ENCODE assay signal across 1 cellular context in the genomic region with DNA sequence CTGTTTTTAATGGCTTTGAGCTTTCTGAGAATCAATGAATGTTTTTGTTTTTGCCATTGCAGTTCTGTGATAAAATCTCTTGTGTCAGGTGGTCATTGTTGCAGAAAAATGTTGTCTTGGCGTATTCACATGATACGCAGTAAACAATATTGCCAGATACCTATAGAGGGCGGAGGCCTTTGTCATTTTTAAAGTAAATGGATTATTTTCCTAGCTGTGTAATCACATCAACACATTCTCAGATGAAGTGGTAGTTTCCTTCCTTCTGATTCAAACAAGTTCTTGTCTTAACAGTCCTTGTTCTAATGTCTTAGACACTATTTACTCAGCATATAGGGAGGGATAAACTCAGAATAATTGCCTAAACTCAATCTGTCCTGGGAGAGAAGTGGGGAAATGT.
TF ChIP-seq lines count a peak whose summit lies in the region.

No MANE protein-coding gene starts in this region.

TF ChIP-seq in K562, 482 proteins besides CTCF, POLR2A, EP300 and RAD21:
- TF ChIP-seq SREBF2 (CRISPR knock-in tag; IDR thresholded peaks at IDR 0.05) (no peak), NFIX (CRISPR knock-in tag; IDR thresholded peaks at IDR 0.05; ENCODE audit: low read depth) (no peak), HMG20A (CRISPR knock-in tag; conservative IDR thresholded peaks at IDR 0.05) (no peak), STAT5B (CRISPR knock-in tag; IDR thresholded peaks at IDR 0.05) (no peak), NBN (IDR thresholded peaks at IDR 0.05; ENCODE audit: low read depth) (no peak), ZNF282 (CRISPR knock-in tag; IDR thresholded peaks at IDR 0.05) (no peak), HSF4 (CRISPR knock-in tag; IDR thresholded peaks at IDR 0.05; ENCODE audit: borderline replicate concordance) (no peak)
- TF ChIP-seq, protein P1, sequence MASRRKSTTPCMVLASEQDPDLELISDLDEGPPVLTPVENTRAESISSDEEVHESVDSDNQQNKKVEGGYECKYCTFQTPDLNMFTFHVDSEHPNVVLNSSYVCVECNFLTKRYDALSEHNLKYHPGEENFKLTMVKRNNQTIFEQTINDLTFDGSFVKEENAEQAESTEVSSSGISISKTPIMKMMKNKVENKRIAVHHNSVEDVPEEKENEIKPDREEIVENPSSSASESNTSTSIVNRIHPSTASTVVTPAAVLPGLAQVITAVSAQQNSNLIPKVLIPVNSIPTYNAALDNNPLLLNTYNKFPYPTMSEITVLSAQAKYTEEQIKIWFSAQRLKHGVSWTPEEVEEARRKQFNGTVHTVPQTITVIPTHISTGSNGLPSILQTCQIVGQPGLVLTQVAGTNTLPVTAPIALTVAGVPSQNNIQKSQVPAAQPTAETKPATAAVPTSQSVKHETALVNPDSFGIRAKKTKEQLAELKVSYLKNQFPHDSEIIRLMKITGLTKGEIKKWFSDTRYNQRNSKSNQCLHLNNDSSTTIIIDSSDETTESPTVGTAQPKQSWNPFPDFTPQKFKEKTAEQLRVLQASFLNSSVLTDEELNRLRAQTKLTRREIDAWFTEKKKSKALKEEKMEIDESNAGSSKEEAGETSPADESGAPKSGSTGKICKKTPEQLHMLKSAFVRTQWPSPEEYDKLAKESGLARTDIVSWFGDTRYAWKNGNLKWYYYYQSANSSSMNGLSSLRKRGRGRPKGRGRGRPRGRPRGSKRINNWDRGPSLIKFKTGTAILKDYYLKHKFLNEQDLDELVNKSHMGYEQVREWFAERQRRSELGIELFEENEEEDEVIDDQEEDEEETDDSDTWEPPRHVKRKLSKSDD (conservative IDR thresholded peaks at IDR 0.05; ENCODE audit: low read length), result no peak
- TF ChIP-seq, protein P2, sequence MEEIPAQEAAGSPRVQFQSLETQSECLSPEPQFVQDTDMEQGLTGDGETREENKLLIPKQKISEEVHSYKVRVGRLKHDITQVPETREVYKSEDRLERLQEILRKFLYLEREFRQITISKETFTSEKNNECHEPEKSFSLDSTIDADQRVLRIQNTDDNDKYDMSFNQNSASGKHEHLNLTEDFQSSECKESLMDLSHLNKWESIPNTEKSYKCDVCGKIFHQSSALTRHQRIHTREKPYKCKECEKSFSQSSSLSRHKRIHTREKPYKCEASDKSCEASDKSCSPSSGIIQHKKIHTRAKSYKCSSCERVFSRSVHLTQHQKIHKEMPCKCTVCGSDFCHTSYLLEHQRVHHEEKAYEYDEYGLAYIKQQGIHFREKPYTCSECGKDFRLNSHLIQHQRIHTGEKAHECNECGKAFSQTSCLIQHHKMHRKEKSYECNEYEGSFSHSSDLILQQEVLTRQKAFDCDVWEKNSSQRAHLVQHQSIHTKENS (CRISPR knock-in tag; IDR thresholded peaks at IDR 0.05), result no peak
- TF ChIP-seq, protein P3, sequence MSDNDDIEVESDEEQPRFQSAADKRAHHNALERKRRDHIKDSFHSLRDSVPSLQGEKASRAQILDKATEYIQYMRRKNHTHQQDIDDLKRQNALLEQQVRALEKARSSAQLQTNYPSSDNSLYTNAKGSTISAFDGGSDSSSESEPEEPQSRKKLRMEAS (CRISPR knock-in tag; IDR thresholded peaks at IDR 0.05), result no peak
